In the genomic region with DNA sequence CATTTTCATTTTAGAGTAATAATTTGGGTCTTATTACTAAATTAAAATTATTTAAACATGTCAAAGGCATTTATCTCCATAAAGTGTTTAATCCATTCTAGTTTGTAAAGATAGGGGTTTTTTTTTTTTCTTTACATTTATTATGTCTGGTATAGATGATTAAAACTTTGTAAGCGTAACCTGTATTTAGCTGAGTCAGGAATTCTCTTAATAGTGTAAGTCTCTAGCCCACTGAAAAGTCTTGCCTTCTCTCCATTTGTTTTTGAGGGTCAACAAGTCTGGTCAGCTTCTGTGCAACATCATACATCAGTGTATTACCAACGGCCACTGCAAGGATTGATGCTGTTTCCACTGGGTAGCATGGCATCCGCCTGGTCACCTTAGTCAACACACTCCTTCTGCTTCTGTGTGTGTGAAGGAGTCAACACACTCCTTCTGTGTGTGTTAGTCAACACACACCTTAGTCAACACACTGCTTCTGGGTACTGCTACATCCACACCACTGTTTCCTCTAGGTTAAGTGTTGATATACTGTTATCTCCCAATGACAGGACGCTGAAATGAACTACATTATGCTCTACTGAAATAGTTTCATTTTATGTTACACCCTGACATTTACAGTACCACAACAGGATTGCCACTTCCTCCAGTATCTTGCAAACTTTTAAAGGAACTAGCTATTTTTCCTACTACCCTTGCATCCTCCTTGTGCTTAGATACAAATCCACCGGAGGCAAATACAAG, we compare ENCODE assay signal across 2 cellular contexts.
TF ChIP-seq lines count a peak whose summit lies in the region.

No MANE protein-coding gene starts in this region.

TF ChIP-seq in GM23338, 12 proteins besides CTCF, POLR2A, EP300 and RAD21 (continued from another document and continues in another):
- TF ChIP-seq, protein P1, sequence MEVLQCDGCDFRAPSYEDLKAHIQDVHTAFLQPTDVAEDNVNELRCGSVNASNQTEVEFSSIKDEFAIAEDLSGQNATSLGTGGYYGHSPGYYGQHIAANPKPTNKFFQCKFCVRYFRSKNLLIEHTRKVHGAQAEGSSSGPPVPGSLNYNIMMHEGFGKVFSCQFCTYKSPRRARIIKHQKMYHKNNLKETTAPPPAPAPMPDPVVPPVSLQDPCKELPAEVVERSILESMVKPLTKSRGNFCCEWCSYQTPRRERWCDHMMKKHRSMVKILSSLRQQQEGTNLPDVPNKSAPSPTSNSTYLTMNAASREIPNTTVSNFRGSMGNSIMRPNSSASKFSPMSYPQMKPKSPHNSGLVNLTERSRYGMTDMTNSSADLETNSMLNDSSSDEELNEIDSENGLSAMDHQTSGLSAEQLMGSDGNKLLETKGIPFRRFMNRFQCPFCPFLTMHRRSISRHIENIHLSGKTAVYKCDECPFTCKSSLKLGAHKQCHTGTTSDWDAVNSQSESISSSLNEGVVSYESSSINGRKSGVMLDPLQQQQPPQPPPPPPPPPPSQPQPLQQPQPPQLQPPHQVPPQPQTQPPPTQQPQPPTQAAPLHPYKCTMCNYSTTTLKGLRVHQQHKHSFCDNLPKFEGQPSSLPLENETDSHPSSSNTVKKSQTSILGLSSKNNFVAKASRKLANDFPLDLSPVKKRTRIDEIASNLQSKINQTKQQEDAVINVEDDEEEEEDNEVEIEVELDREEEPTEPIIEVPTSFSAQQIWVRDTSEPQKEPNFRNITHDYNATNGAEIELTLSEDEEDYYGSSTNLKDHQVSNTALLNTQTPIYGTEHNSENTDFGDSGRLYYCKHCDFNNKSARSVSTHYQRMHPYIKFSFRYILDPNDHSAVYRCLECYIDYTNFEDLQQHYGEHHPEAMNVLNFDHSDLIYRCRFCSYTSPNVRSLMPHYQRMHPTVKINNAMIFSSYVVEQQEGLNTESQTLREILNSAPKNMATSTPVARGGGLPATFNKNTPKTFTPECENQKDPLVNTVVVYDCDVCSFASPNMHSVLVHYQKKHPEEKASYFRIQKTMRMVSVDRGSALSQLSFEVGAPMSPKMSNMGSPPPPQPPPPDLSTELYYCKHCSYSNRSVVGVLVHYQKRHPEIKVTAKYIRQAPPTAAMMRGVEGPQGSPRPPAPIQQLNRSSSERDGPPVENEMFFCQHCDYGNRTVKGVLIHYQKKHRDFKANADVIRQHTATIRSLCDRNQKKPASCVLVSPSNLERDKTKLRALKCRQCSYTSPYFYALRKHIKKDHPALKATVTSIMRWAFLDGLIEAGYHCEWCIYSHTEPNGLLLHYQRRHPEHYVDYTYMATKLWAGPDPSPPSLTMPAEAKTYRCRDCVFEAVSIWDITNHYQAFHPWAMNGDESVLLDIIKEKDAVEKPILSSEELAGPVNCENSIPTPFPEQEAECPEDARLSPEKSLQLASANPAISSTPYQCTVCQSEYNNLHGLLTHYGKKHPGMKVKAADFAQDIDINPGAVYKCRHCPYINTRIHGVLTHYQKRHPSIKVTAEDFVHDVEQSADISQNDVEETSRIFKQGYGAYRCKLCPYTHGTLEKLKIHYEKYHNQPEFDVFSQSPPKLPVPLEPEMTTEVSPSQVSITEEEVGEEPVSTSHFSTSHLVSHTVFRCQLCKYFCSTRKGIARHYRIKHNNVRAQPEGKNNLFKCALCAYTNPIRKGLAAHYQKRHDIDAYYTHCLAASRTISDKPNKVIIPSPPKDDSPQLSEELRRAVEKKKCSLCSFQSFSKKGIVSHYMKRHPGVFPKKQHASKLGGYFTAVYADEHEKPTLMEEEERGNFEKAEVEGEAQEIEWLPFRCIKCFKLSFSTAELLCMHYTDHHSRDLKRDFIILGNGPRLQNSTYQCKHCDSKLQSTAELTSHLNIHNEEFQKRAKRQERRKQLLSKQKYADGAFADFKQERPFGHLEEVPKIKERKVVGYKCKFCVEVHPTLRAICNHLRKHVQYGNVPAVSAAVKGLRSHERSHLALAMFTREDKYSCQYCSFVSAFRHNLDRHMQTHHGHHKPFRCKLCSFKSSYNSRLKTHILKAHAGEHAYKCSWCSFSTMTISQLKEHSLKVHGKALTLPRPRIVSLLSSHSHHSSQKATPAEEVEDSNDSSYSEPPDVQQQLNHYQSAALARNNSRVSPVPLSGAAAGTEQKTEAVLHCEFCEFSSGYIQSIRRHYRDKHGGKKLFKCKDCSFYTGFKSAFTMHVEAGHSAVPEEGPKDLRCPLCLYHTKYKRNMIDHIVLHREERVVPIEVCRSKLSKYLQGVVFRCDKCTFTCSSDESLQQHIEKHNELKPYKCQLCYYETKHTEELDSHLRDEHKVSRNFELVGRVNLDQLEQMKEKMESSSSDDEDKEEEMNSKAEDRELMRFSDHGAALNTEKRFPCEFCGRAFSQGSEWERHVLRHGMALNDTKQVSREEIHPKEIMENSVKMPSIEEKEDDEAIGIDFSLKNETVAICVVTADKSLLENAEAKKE (CRISPR knock-in tag; IDR thresholded peaks at IDR 0.05) = no peak
- no peak for TF ChIP-seq NANOG (IDR thresholded peaks at IDR 0.05; ENCODE audit: borderline replicate concordance)
- no peak for TF ChIP-seq POLR2AphosphoS5 (IDR thresholded peaks at IDR 0.05; ENCODE audit: low read depth)
- TF ChIP-seq, protein P2, sequence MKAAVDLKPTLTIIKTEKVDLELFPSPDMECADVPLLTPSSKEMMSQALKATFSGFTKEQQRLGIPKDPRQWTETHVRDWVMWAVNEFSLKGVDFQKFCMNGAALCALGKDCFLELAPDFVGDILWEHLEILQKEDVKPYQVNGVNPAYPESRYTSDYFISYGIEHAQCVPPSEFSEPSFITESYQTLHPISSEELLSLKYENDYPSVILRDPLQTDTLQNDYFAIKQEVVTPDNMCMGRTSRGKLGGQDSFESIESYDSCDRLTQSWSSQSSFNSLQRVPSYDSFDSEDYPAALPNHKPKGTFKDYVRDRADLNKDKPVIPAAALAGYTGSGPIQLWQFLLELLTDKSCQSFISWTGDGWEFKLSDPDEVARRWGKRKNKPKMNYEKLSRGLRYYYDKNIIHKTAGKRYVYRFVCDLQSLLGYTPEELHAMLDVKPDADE (IDR thresholded peaks at IDR 0.05) = no peak
- no peak for TF ChIP-seq ZNF114 (CRISPR knock-in tag; IDR thresholded peaks at IDR 0.05)
- TF ChIP-seq ZNF331 (CRISPR knock-in tag; IDR thresholded peaks at IDR 0.05; ENCODE audit: low read depth) = no peak
- TF ChIP-seq JUNB (IDR thresholded peaks at IDR 0.05; ENCODE audit: unreplicated experiment) = no peak
- TF ChIP-seq, protein P3, sequence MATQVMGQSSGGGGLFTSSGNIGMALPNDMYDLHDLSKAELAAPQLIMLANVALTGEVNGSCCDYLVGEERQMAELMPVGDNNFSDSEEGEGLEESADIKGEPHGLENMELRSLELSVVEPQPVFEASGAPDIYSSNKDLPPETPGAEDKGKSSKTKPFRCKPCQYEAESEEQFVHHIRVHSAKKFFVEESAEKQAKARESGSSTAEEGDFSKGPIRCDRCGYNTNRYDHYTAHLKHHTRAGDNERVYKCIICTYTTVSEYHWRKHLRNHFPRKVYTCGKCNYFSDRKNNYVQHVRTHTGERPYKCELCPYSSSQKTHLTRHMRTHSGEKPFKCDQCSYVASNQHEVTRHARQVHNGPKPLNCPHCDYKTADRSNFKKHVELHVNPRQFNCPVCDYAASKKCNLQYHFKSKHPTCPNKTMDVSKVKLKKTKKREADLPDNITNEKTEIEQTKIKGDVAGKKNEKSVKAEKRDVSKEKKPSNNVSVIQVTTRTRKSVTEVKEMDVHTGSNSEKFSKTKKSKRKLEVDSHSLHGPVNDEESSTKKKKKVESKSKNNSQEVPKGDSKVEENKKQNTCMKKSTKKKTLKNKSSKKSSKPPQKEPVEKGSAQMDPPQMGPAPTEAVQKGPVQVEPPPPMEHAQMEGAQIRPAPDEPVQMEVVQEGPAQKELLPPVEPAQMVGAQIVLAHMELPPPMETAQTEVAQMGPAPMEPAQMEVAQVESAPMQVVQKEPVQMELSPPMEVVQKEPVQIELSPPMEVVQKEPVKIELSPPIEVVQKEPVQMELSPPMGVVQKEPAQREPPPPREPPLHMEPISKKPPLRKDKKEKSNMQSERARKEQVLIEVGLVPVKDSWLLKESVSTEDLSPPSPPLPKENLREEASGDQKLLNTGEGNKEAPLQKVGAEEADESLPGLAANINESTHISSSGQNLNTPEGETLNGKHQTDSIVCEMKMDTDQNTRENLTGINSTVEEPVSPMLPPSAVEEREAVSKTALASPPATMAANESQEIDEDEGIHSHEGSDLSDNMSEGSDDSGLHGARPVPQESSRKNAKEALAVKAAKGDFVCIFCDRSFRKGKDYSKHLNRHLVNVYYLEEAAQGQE (IDR thresholded peaks at IDR 0.05; ENCODE audit: unreplicated experiment) = no peak

TF ChIP-seq in WTC11, 78 proteins besides CTCF, POLR2A, EP300 and RAD21 (continued from another document):
- TF ChIP-seq, protein P4, sequence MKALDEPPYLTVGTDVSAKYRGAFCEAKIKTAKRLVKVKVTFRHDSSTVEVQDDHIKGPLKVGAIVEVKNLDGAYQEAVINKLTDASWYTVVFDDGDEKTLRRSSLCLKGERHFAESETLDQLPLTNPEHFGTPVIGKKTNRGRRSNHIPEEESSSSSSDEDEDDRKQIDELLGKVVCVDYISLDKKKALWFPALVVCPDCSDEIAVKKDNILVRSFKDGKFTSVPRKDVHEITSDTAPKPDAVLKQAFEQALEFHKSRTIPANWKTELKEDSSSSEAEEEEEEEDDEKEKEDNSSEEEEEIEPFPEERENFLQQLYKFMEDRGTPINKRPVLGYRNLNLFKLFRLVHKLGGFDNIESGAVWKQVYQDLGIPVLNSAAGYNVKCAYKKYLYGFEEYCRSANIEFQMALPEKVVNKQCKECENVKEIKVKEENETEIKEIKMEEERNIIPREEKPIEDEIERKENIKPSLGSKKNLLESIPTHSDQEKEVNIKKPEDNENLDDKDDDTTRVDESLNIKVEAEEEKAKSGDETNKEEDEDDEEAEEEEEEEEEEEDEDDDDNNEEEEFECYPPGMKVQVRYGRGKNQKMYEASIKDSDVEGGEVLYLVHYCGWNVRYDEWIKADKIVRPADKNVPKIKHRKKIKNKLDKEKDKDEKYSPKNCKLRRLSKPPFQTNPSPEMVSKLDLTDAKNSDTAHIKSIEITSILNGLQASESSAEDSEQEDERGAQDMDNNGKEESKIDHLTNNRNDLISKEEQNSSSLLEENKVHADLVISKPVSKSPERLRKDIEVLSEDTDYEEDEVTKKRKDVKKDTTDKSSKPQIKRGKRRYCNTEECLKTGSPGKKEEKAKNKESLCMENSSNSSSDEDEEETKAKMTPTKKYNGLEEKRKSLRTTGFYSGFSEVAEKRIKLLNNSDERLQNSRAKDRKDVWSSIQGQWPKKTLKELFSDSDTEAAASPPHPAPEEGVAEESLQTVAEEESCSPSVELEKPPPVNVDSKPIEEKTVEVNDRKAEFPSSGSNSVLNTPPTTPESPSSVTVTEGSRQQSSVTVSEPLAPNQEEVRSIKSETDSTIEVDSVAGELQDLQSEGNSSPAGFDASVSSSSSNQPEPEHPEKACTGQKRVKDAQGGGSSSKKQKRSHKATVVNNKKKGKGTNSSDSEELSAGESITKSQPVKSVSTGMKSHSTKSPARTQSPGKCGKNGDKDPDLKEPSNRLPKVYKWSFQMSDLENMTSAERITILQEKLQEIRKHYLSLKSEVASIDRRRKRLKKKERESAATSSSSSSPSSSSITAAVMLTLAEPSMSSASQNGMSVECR (CRISPR knock-in tag; IDR thresholded peaks at IDR 0.05; ENCODE audit: borderline replicate concordance) = no peak
- TF ChIP-seq ZNF416 (CRISPR knock-in tag; IDR thresholded peaks at IDR 0.05) = no peak
- no peak for TF ChIP-seq FOXP1 (CRISPR knock-in tag; IDR thresholded peaks at IDR 0.05; ENCODE audit: borderline replicate concordance)
- no peak for TF ChIP-seq CBFB (CRISPR knock-in tag; IDR thresholded peaks at IDR 0.05; ENCODE audit: low read depth)
- no peak for TF ChIP-seq HMGA2 (CRISPR knock-in tag; IDR thresholded peaks at IDR 0.05)
